In genomic region chr1:245753807-245754206, GRCh38 we compare ENCODE assay signal across 24 cellular contexts.
"Had no signal": no experiment of that assay in that cellular context is flagged by ENCODE, and none has a peak within 500 bp of the region (broad histone marks: within the 10 kb centered on the region; RNA-seq: fewer than 3 reads in every experiment).

No MANE protein-coding gene starts in this region.

- ATAC-seq: HepG2, Right ventricle myocardium inferior, T-helper 17 cell had no signal

- H3K36me3 ChIP-seq: Peyer's patch, SJCRH30 had no signal

- H3K9me3 ChIP-seq: Peyer's patch, SJCRH30 had no signal

- H3K4me3 ChIP-seq: PC-9, Peyer's patch, SJCRH30 had no signal

- H3K27ac ChIP-seq: PC-9, Peyer's patch, SJCRH30 had no signal

- DNase-seq: IMR-90, KG1, NCI-H1092, NCI-H1105 treated with DMSO at 0.1 percent for 48 hours, NCI-H1417 treated with DMSO at 0.1 percent for 48 hours, NCI-H146, NCI-H1694 treated with DMSO at 0.1 percent for 48 hours, NCI-H1930, NCI-H2081, NCI-H2107, NCI-H2227 treated with DMSO at 0.1 percent for 48 hours, NCI-H510A, NCI-H524 treated with DMSO at 0.1 percent for 48 hours, NCI-H69, NCI-H774, OCI-M1, PC-9, Peyer's patch, SHP77 treated with DMSO at 0.1 percent for 48 hours, SJCRH30, T-helper 1 cell, T-helper 17 cell had no signal
